Comparison of ENCODE assay signal across 8 cellular contexts in the genomic region with DNA sequence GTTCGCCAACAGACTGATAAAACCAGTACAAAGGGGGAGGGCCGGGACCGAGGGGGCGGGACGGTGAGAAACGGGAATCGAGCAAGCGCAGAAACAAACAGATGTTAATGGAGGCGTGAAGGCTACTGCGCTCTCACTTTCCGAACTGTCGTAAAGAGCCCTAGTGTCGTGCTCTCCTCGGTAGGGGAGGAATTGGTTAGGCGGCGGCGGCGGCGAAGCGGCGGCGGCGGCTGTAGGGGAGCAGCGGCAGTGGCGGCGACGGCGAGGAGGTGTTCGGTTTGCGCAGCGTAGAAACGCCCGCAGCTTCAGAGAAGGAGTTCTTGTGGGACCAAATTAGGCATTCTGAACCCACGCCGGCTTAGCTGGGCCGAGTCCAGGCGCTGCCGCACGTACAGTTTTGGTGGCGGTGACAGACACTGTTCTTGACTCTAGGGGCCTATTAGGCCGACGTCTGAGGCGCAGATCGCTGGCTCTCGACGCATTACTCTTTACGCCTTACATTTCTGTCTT. TPM values are rescaled to one million over a fixed set of nuclear protein-coding genes. Genes with fewer than 3 reads are reported as not detected.
DNase-seq lines count a peak whose midpoint lies in the region; TF ChIP-seq lines count a peak whose summit lies in the region.

Gene RNF111, plus strand, starts transcription at position 163 of the 510 bp plus-strand sequence. CDS start 43,160 bp downstream, outside the sequence.

- peaks cover 0 to 9% of the 10 kb centered on the region in 2 experiments for H3K36me3 ChIP-seq in SK-N-SH (replicated peaks in 1 of 2; ENCODE audit: control insufficient read depth in 1 of 2, insufficient read depth in 2 of 2, low read length in 1 of 2)
- H3K36me3 ChIP-seq in suprapubic skin, result peaks cover 2% of the 10 kb centered on the region

- peak within 1 kb of the TSS; percentile 74 for H3K9ac ChIP-seq in SK-N-SH

- peak; percentile 94 for DNase-seq in GM03348 (ENCODE audit: low spot score)
- DNase-seq in HFF-Myc (ENCODE audit: extremely low read depth, low read depth), result peak; percentile 91
- peak; percentile 67 for DNase-seq in NCI-H1048 (lab: John Stamatoyannopoulos, UW)
- DNase-seq in SK-N-SH, result peak; percentile 92
- peak; percentile 87 for DNase-seq in activated naive CD4-positive, alpha-beta T cell treated with anti-CD3 and anti-CD28 coated beads, Interleukin-2, amount 50 U/mL, for 16 hours
- DNase-seq in globus pallidus (ENCODE audit: low spot score), result peak; percentile 94
- DNase-seq in nucleus accumbens (lab: John Stamatoyannopoulos, UW), result peak in 55 of 56 donors; percentile 53 to 94 (median 84)
- peak; percentile 94 to 95 for DNase-seq in suprapubic skin (ENCODE audit: low spot score in 2 of 2)

- peaks cover 53% of the 10 kb centered on the region for H3K79me2 ChIP-seq in SK-N-SH (ENCODE audit: insufficient read depth)

- H3K4me2 ChIP-seq in SK-N-SH, result peak within 1 kb of the TSS; percentile 68

- H3K9me2 ChIP-seq in SK-N-SH, result no peaks in the 10 kb centered on the region

- H3K9me3 ChIP-seq in SK-N-SH (no peaks in the 10 kb centered on the region), suprapubic skin (no peaks in the 10 kb centered on the region)

- no peaks in the 10 kb centered on the region for H3F3A ChIP-seq in SK-N-SH (replicated peaks; ENCODE audit: insufficient read depth)

- H3K4me3 ChIP-seq in HFF-Myc (replicated peaks; ENCODE audit: low read depth, low read length), result peak within 1 kb of the TSS; percentile 79
- H3K4me3 ChIP-seq in SK-N-SH (ENCODE audit: low read depth in 2 of 2, low read length in 1 of 2), result peak within 1 kb of the TSS; percentile 85 to 88
- H3K4me3 ChIP-seq in suprapubic skin, result peak within 1 kb of the TSS; percentile 95

- TF ChIP-seq EP300 in SK-N-SH (IDR thresholded peaks at IDR 0.05; ENCODE audit: borderline replicate concordance in 1 of 2, low read depth in 1 of 2, low read length in 1 of 2) (peak in 1 of 2 experiments; percentile 49; a peak in 1 of 4 replicates), suprapubic skin (IDR thresholded peaks at IDR 0.05) (no peak)

- CTCF ChIA-PET in SK-N-SH (lab: Yijun Ruan, JAX), result interaction anchor here (0.6 to 5.0 kb wide), 4 partner anchors 28 to 505 kb away, joined by 3 to 21 read pairs (median 4); no protein-coding TSS in a partner anchor

- TF ChIP-seq POLR2A in suprapubic skin (IDR thresholded peaks at IDR 0.05), result peak; percentile 66 to 79

- under 1% methylated on average over 36 of the region's 47 CpGs for WGBS in SK-N-SH (ENCODE audit: low lambda C conversion rate)
- WGBS in suprapubic skin, result under 1% methylated on average over 47 of the region's 47 CpGs

- TF ChIP-seq RAD21 in SK-N-SH (IDR thresholded peaks at IDR 0.05; ENCODE audit: low read length), result no peak

- H3K27ac ChIP-seq in SK-N-SH (ENCODE audit: low read depth in 2 of 2, low read length in 1 of 2) (peak within 1 kb of the TSS; percentile 80 to 92), suprapubic skin (peak within 1 kb of the TSS; percentile 93)

- H3K27me3 ChIP-seq in SK-N-SH (ENCODE audit: insufficient read depth) (no peaks in the 10 kb centered on the region), suprapubic skin (no peaks in the 10 kb centered on the region)

- H2AFZ ChIP-seq in SK-N-SH (ENCODE audit: low read depth), result peak within 1 kb of the TSS; percentile 99

- H4K20me1 ChIP-seq in SK-N-SH (ENCODE audit: insufficient read depth), result peaks cover 33% of the 10 kb centered on the region

- TF ChIP-seq CTCF in HFF-Myc (IDR thresholded peaks at IDR 0.05; ENCODE audit: low read depth, low read length, missing control alignments) (no peak), SK-N-SH (IDR thresholded peaks at IDR 0.05) (no peak), suprapubic skin (IDR thresholded peaks at IDR 0.05) (no peak)

- H3K4me1 ChIP-seq in SK-N-SH (ENCODE audit: control insufficient read depth in 1 of 2, insufficient read depth in 2 of 2, low read depth in 1 of 2, low read length in 1 of 2), result peaks cover 0 to 3% of the 10 kb centered on the region in 2 experiments; a peak in 1 of 4 replicates
- peaks cover 26% of the 10 kb centered on the region for H3K4me1 ChIP-seq in suprapubic skin

- POLR2A ChIA-PET in SK-N-SH (lab: Yijun Ruan, JAX), result interaction anchor here (0.6 kb wide), 1 partner anchor 515 kb away, joined by 4 read pairs; no protein-coding TSS in a partner anchor

TF ChIP-seq in SK-N-SH, 30 proteins besides CTCF, POLR2A, EP300 and RAD21 (continues in another document):
- no peak for TF ChIP-seq RCOR1 (IDR thresholded peaks at IDR 0.05; ENCODE audit: low read length)
- TF ChIP-seq, protein P1, sequence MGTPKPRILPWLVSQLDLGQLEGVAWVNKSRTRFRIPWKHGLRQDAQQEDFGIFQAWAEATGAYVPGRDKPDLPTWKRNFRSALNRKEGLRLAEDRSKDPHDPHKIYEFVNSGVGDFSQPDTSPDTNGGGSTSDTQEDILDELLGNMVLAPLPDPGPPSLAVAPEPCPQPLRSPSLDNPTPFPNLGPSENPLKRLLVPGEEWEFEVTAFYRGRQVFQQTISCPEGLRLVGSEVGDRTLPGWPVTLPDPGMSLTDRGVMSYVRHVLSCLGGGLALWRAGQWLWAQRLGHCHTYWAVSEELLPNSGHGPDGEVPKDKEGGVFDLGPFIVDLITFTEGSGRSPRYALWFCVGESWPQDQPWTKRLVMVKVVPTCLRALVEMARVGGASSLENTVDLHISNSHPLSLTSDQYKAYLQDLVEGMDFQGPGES (IDR thresholded peaks at IDR 0.05; ENCODE audit: low read depth, low read length), result no peak
- no peak for TF ChIP-seq MEF2A (IDR thresholded peaks at IDR 0.05; ENCODE audit: borderline replicate concordance, low read depth)
- 0 out of 2 replicates have a peak, but pooled peaks have one; percentile 57 for TF ChIP-seq TAF1 (IDR thresholded peaks at IDR 0.05; ENCODE audit: borderline replicate concordance, low read depth, low read length)
- TF ChIP-seq NFIC (IDR thresholded peaks at IDR 0.05; ENCODE audit: borderline replicate concordance), result no peak
- TF ChIP-seq NRF1 (IDR thresholded peaks at IDR 0.05; ENCODE audit: low read depth, low read length), result no peak; the same call in 1 of the 2 replicates
- no peak for TF ChIP-seq JUND (IDR thresholded peaks at IDR 0.05)
- no peak for TF ChIP-seq TCF12 (IDR thresholded peaks at IDR 0.05)
- no peak for TF ChIP-seq GATA2 (CRISPR knock-in tag; IDR thresholded peaks at IDR 0.05)
- no peak for TF ChIP-seq TEAD4 (IDR thresholded peaks at IDR 0.05; ENCODE audit: borderline replicate concordance, insufficient read depth)
- TF ChIP-seq POLR2AphosphoS5 (IDR thresholded peaks at IDR 0.05; ENCODE audit: low read depth, low read length), result peak; percentile 52
- TF ChIP-seq, protein P2, sequence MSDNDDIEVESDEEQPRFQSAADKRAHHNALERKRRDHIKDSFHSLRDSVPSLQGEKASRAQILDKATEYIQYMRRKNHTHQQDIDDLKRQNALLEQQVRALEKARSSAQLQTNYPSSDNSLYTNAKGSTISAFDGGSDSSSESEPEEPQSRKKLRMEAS (IDR thresholded peaks at IDR 0.05; ENCODE audit: low read depth), result 0 out of 2 replicates have a peak, but pooled peaks have one; percentile 11
- TF ChIP-seq, protein P3, sequence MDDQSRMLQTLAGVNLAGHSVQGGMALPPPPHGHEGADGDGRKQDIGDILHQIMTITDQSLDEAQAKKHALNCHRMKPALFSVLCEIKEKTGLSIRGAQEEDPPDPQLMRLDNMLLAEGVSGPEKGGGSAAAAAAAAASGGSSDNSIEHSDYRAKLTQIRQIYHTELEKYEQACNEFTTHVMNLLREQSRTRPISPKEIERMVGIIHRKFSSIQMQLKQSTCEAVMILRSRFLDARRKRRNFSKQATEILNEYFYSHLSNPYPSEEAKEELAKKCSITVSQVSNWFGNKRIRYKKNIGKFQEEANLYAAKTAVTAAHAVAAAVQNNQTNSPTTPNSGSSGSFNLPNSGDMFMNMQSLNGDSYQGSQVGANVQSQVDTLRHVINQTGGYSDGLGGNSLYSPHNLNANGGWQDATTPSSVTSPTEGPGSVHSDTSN (IDR thresholded peaks at IDR 0.05), result no peak
- TF ChIP-seq USF1 (IDR thresholded peaks at IDR 0.05; ENCODE audit: borderline replicate concordance, low read depth), result no peak
- no peak for TF ChIP-seq EZH2phosphoT487 (IDR thresholded peaks at IDR 0.05; ENCODE audit: borderline replicate concordance, low read depth)
- no peak for TF ChIP-seq SMC3 (IDR thresholded peaks at IDR 0.05; ENCODE audit: low read depth, low read length)
- TF ChIP-seq FOXJ3 (CRISPR knock-in tag; IDR thresholded peaks at IDR 0.05), result no peak
- no peak for TF ChIP-seq FOXM1 (IDR thresholded peaks at IDR 0.05; ENCODE audit: low read depth)
- peak; percentile 52; the same call in 1 of the 2 replicates for TF ChIP-seq MXI1 (IDR thresholded peaks at IDR 0.05; ENCODE audit: low read depth, low read length)
- no peak for TF ChIP-seq CHD2 (IDR thresholded peaks at IDR 0.05; ENCODE audit: low read length, partially characterized antibody)
- TF ChIP-seq RXRA (IDR thresholded peaks at IDR 0.05; ENCODE audit: borderline replicate concordance, low read depth), result no peak
- TF ChIP-seq, protein P4, sequence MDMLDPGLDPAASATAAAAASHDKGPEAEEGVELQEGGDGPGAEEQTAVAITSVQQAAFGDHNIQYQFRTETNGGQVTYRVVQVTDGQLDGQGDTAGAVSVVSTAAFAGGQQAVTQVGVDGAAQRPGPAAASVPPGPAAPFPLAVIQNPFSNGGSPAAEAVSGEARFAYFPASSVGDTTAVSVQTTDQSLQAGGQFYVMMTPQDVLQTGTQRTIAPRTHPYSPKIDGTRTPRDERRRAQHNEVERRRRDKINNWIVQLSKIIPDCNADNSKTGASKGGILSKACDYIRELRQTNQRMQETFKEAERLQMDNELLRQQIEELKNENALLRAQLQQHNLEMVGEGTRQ (IDR thresholded peaks at IDR 0.05; ENCODE audit: borderline replicate concordance, low read depth, low read length), result no peak

RNA-seq across cellular contexts. Expression of gene RNF111, which starts in this region (rescaled TPM):
- 16.5 and 19.8 TPM in 2 replicates for polyA plus RNA-seq in SK-N-SH (2012; rRNA removed)
- polyA plus RNA-seq in SK-N-SH (2012; cell fraction: cytosol; rRNA removed), result 10.3 and 10.5 TPM in 2 replicates
- polyA plus RNA-seq in SK-N-SH (2012; cell fraction: nucleus; rRNA removed), result 9.5 and 24.8 TPM in 2 replicates
- 10 to 100 TPM; 15.2 to 34.4 (median 22.2) TPM for total RNA-seq in suprapubic skin

Comparison
In these comparisons a context has a peak if more than half of its experiments do, and no peak if none do; other contexts are left out.
1. Peak in every context shown above with its lines: DNase-seq, H3K4me3 ChIP-seq and H3K27ac ChIP-seq.